In the genomic region with DNA sequence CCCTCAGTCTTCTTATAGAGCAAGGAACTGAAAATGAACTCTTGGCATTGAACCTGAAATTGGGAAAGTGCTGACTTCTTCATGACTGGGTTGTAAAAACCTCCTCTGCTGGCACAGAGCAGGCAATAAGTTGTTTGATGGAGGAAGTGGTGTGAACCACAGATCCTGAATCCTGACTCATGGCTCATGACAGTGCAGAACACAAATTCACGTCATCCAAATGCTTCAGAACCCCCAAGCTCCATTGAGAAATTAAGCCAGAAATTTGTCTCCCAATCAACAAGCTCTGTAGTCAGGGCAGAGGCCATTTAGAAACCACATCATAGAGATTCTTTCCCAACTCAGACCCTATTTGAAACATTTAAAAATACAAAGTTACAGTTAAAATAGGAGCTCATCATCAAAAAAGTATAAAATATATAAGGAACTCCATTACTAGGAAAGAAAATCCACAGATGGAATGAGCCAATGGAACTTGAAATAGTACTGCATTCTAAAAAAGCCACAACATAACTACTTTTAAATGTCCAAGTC, we compare ENCODE assay signal across 9 cellular contexts. TPM values are rescaled to one million over a fixed set of nuclear protein-coding genes. Genes with fewer than 3 reads are reported as not detected.
DNase-seq lines count a peak whose midpoint lies in the region; ATAC-seq, FAIRE-seq and TF ChIP-seq lines count a peak whose summit lies in the region.
"Had no signal": no experiment of that assay in that cellular context is flagged by ENCODE, and none has a peak within 500 bp of the region (broad histone marks: within the 10 kb centered on the region; RNA-seq: fewer than 3 reads in every experiment).

No MANE protein-coding gene starts in this region.

- TF ChIP-seq EP300 in HepG2 (IDR thresholded peaks at IDR 0.05; ENCODE audit: low read depth in 2 of 2, low read length in 2 of 2) = no peak
- no peak for TF ChIP-seq EP300 in HepG2 (CRISPR knock-in tag; IDR thresholded peaks at IDR 0.05; ENCODE audit: borderline replicate concordance)

- H3K27ac ChIP-seq in HepG2 (ENCODE audit: extremely low read length, insufficient read depth, low read length) = no peak overlapping the region

- FAIRE-seq in HepG2 (lab: Jason Lieb, UNC) = no peak

- no peaks in the 10 kb centered on the region for H3K36me3 ChIP-seq in HepG2 (replicated peaks in 1 of 2; ENCODE audit: control insufficient read depth in 1 of 2, insufficient read depth in 2 of 2, low read length in 2 of 2)

- no peak overlapping the region for H3K27ac Mint-ChIP-seq in activated CD4-positive, alpha-beta T cell treated with anti-CD3 and anti-CD28 coated beads for 36 hours
- H3K27ac Mint-ChIP-seq: B cell had no signal

- no peak for TF ChIP-seq CTCF in HepG2 (CRISPR knock-in tag; IDR thresholded peaks at IDR 0.05)

- intact Hi-C loops in activated CD4-positive, alpha-beta T cell treated with anti-CD3 and anti-CD28 coated beads for 36 hours (cut with DNase I, micrococcal nuclease) = no loop called here
- intact Hi-C loops in HepG2 (cut with micrococcal nuclease; ENCODE audit: unreplicated experiment) = no loop called here

- CTCF ChIA-PET in activated CD4-positive, alpha-beta T cell treated with anti-CD3 and anti-CD28 coated beads for 36 hours (lab: Charles Lee) = interaction anchor here (0.6 to 3.5 kb wide), 16 partner anchors 8 to 272 kb away, joined by 3 to 49 read pairs (median 4); a partner anchor contains a TSS
- CTCF ChIA-PET in HepG2 (lab: Yijun Ruan, JAX; ENCODE audit: low intra/inter-chr PET ratio, low total read pairs) = no interaction called here

- no peaks in the 10 kb centered on the region for H3K9me3 ChIP-seq in HepG2 (ENCODE audit: low read length)

- no peak overlapping the region for H3K4me3 ChIP-seq in HepG2 (replicated peaks in 1 of 3; ENCODE audit: insufficient read depth in 1 of 3, low read depth in 2 of 3, low read length in 3 of 3)

- no peaks in the 10 kb centered on the region for H4K20me1 ChIP-seq in HepG2 (ENCODE audit: insufficient read depth, low read length)

- POLR2A ChIA-PET in activated CD4-positive, alpha-beta T cell treated with anti-CD3 and anti-CD28 coated beads for 36 hours (lab: Charles Lee) = interaction anchor here (1.0 to 1.4 kb wide), 3 partner anchors 10 to 150 kb away, joined by 3 to 6 read pairs (median 3); a partner anchor contains a TSS
- POLR2A ChIA-PET in HepG2 (lab: Yijun Ruan, JAX) = interaction anchor here (1.8 kb wide), 1 partner anchor 10 kb away, joined by 9 read pairs; a partner anchor contains a TSS

- no peak for TF ChIP-seq POLR2A in HepG2 (IDR thresholded peaks at IDR 0.05; ENCODE audit: insufficient read depth in 1 of 2, low read depth in 2 of 2, low read length in 2 of 2)

- no peaks in the 10 kb centered on the region for H3K36me3 Mint-ChIP-seq in activated CD4-positive, alpha-beta T cell treated with anti-CD3 and anti-CD28 coated beads for 36 hours (ENCODE audit: low read depth)

- H3K4me2 ChIP-seq in HepG2 (ENCODE audit: low read depth, low read length) = no peak overlapping the region

- peaks cover 5% of the 10 kb centered on the region for H3K4me1 ChIP-seq in HepG2 (ENCODE audit: insufficient read depth, low read length)

- WGBS in HepG2 (ENCODE audit: low lambda C conversion rate) = 47% methylated on average over 1 of the region's 1 CpG

- no peak overlapping the region for H3K9ac ChIP-seq in HepG2 (ENCODE audit: insufficient read depth, low read depth, low read length)

- BruUV-seq in HepG2 (replicated peaks; lab: Mats Ljungman, UMichigan) = no TSS peak

- H3K79me2 ChIP-seq in HepG2 (ENCODE audit: insufficient read depth, low read length) = no peaks in the 10 kb centered on the region

- H3K27me3 Mint-ChIP-seq in activated CD4-positive, alpha-beta T cell treated with anti-CD3 and anti-CD28 coated beads for 36 hours = peaks cover 2% of the 10 kb centered on the region
- H3K27me3 Mint-ChIP-seq: B cell had no signal

- H3K27me3 ChIP-seq in HepG2 (ENCODE audit: control insufficient read depth in 1 of 2, insufficient read depth in 2 of 2, low read length in 2 of 2) = no peaks in the 10 kb centered on the region

- peaks cover 24% of the 10 kb centered on the region for H3K4me1 Mint-ChIP-seq in activated CD4-positive, alpha-beta T cell treated with anti-CD3 and anti-CD28 coated beads for 36 hours
- H3K4me1 Mint-ChIP-seq: B cell had no signal

- TF ChIP-seq RAD21 in HepG2 (CRISPR knock-in tag; IDR thresholded peaks at IDR 0.05) = no peak

- in situ Hi-C loops in HepG2 (cut with HindIII; ENCODE audit: extremely low pct_ligation_motif_present, low pct_unique_long_range_greater_than_20kb) = no loop called here

- H2AFZ ChIP-seq in HepG2 (ENCODE audit: low read length) = no peak overlapping the region

- no peaks in the 10 kb centered on the region for H3K9me3 Mint-ChIP-seq in activated CD4-positive, alpha-beta T cell treated with anti-CD3 and anti-CD28 coated beads for 36 hours (ENCODE audit: low read depth)

- DNase-seq in activated CD4-positive, alpha-beta T cell treated with anti-CD3 and anti-CD28 coated beads for 36 hours = peak; percentile 65
- DNase-seq in activated CD4-positive, alpha-beta T cell treated with anti-CD3 and anti-CD28 coated beads for 1 hour = no peak
- peak; percentile 96 for DNase-seq in NCI-H460 (ENCODE audit: extremely low read depth, low read depth)
- DNase-seq in astrocyte of the hippocampus (ENCODE audit: low read depth, low spot score) = peak; percentile 97
- no peak for DNase-seq in HepG2 (ENCODE audit: low spot score)
- DNase-seq in activated gamma-delta T cell treated with Interleukin-2 at 50 U/mL for 16 hours = no peak

- peak; percentile 91 for ATAC-seq in activated CD4-positive, alpha-beta T cell treated with anti-CD3 and anti-CD28 coated beads for 36 hours
- ATAC-seq in HepG2 (no peak), HG02798 (IDR thresholded peaks at IDR 0.05; ENCODE audit: poor library complexity, unreplicated experiment) (no peak), HG02623 (IDR thresholded peaks at IDR 0.05; ENCODE audit: unreplicated experiment) (no peak)

- no peak overlapping the region for H3K4me3 Mint-ChIP-seq in activated CD4-positive, alpha-beta T cell treated with anti-CD3 and anti-CD28 coated beads for 36 hours
- H3K4me3 Mint-ChIP-seq: B cell had no signal

TF ChIP-seq in HepG2, 621 proteins besides CTCF, POLR2A, EP300 and RAD21 (continues in another document):
- TF ChIP-seq ZBTB7B (CRISPR knock-in tag; IDR thresholded peaks at IDR 0.05) (no peak), CBFB (CRISPR knock-in tag; IDR thresholded peaks at IDR 0.05) (no peak), SAP130 (CRISPR knock-in tag; IDR thresholded peaks at IDR 0.05; ENCODE audit: low read depth) (no peak), ERF (CRISPR knock-in tag; IDR thresholded peaks at IDR 0.05) (no peak)

RNA-seq across cellular contexts. Expression of a gene that starts 10.3 kb away (rescaled TPM):
- 10 to 100 TPM; 43.2 to 50.9 TPM for total RNA-seq in activated CD4-positive, alpha-beta T cell treated with anti-CD3 and anti-CD28 coated beads for 36 hours
- total RNA-seq in NCI-H460 (2014; rRNA removed; shearing (Covaris generic)) = 57.8 and 61.6 TPM in 2 replicates
- polyA plus RNA-seq in NCI-H460 (2014; cell fraction: nucleus; rRNA removed) = 100 and 106 TPM in 2 replicates
- 24.3 and 30.2 TPM in 2 replicates for total RNA-seq in HepG2 (2016; rRNA removed; fragmentation: Illumina TruSeq; extraction: Trizol)
- 5.3 and 5.9 TPM in 2 replicates for total RNA-seq in HepG2 (2016; cell fraction: cytosol; rRNA removed; fragmentation: Illumina TruSeq; extraction: Trizol; ENCODE audit: low read depth)
- 24.1 and 28.2 TPM in 2 replicates for total RNA-seq in HepG2 (2016; cell fraction: insoluble cytoplasmic fraction; rRNA removed; fragmentation: Illumina TruSeq; extraction: Trizol)
- 10.8 and 11.7 TPM in 2 replicates for total RNA-seq in HepG2 (2016; cell fraction: membrane; rRNA removed; fragmentation: Illumina TruSeq; extraction: Trizol)
- total RNA-seq in HepG2 (2016; cell fraction: nucleus; rRNA removed; fragmentation: Illumina TruSeq; extraction: Trizol) = 13.0 and 16.0 TPM in 2 replicates
- polyA plus RNA-seq in HepG2 (2011; rRNA removed) = 16.3 and 18.6 TPM in 2 replicates
- polyA plus RNA-seq in HepG2 (2011; cell fraction: cytosol; rRNA removed) = 8.2 and 13.1 TPM in 2 replicates
- polyA plus RNA-seq in HepG2 (2011; cell fraction: nucleus; rRNA removed) = 9.5 and 12.7 TPM in 2 replicates
- polyA plus RNA-seq in HepG2 (2012) = 44.1 and 47.2 TPM in 2 replicates
- polyA plus RNA-seq in HepG2 (2016; cell fraction: cytosol; fragmentation: Illumina TruSeq; extraction: Trizol; ENCODE audit: low read depth) = 3.7 and 4.1 TPM in 2 replicates
- polyA plus RNA-seq in HepG2 (2016; cell fraction: insoluble cytoplasmic fraction; fragmentation: Illumina TruSeq; extraction: Trizol; ENCODE audit: low read depth) = 20.8 and 22.2 TPM in 2 replicates
- polyA plus RNA-seq in HepG2 (2016; cell fraction: membrane; fragmentation: Illumina TruSeq; extraction: Trizol; ENCODE audit: low read depth) = 5.4 and 6.7 TPM in 2 replicates
- polyA plus RNA-seq in HepG2 (2016; cell fraction: nucleus; fragmentation: Illumina TruSeq; extraction: Trizol; ENCODE audit: insufficient read depth, low read depth) = 17.1 and 19.2 TPM in 2 replicates
- polyA minus RNA-seq in HepG2 (2011; rRNA and poly(A)+ RNA removed; ENCODE audit: low replicate concordance) = 6.8 and 7.3 TPM in 2 replicates
- 15.5 and 20.7 TPM in 2 replicates for polyA minus RNA-seq in HepG2 (2011; cell fraction: cytosol; rRNA and poly(A)+ RNA removed)
- 32.6 and 33.4 TPM in 2 replicates for polyA minus RNA-seq in HepG2 (2011; cell fraction: nucleus; rRNA and poly(A)+ RNA removed)

Comparison
In these comparisons a context has a peak if more than half of its experiments do, and no peak if none do; other contexts are left out.
1. DNase-seq: peak in activated CD4-positive, alpha-beta T cell treated with anti-CD3 and anti-CD28 coated beads for 36 hours (single experiment), NCI-H460 (single experiment) and astrocyte of the hippocampus (single experiment); none in activated CD4-positive, alpha-beta T cell treated with anti-CD3 and anti-CD28 coated beads for 1 hour (single experiment), HepG2 (single experiment) and activated gamma-delta T cell treated with Interleukin-2 at 50 U/mL for 16 hours (single experiment).